In genomic region chr13:32804673-32805260, GRCh38 we compare ENCODE assay signal across 18 cellular contexts.
A peak's percentile ranks its signal among the peaks of the same experiment; 100 is the strongest.
DNase-seq lines count a peak whose midpoint lies in the region; ATAC-seq and TF ChIP-seq lines count a peak whose summit lies in the region.
"Had no signal": no experiment of that assay in that cellular context is flagged by ENCODE, and none has a peak within 500 bp of the region (broad histone marks: within the 10 kb centered on the region; RNA-seq: fewer than 3 reads in every experiment).

No MANE protein-coding gene starts in this region.

- DNase-seq in Daoy (ENCODE audit: low read depth), result peak; percentile 31
- peak; percentile 35 for DNase-seq in LHCN-M2 (ENCODE audit: low read depth)
- DNase-seq in adipocyte (ENCODE audit: low read depth), result peak; percentile 45
- peak; percentile 18 to 61 for DNase-seq in foreskin fibroblast
- no peak for DNase-seq in AG08395 (ENCODE audit: low spot score)
- DNase-seq in DMS 273 treated with DMSO at 0.1 percent for 48 hours (lab: John Stamatoyannopoulos, UW), result no peak
- DNase-seq in NCI-H1048 (lab: John Stamatoyannopoulos, UW), result no peak
- DNase-seq: activated naive CD4-positive, alpha-beta T cell; AML-193; GOT3; heart left ventricle; NCI-H510A; Peyer's patch; psoas muscle; stimulated activated CD4-positive, alpha-beta T cell treated with anti-CD3 and anti-CD28 coated beads, Interleukin-12 subunit alpha, Interleukin-12 subunit beta, amount 100 ng/mL, for 4 hours; T-helper 1 cell; upper lobe of right lung had no signal

- H3K9me3 ChIP-seq in adipocyte (ENCODE audit: control insufficient read depth, low read length), result no peaks in the 10 kb centered on the region
- H3K9me3 ChIP-seq: Peyer's patch, psoas muscle, upper lobe of right lung had no signal

- no peak overlapping the region for H3K4me3 ChIP-seq in adipocyte (ENCODE audit: low read length)
- H3K4me3 ChIP-seq in foreskin fibroblast (ENCODE audit: low read depth in 1 of 2, low read length in 2 of 2), result no peak overlapping the region
- H3K4me3 ChIP-seq: heart left ventricle, Peyer's patch, psoas muscle, upper lobe of right lung had no signal

- H3K27me3 ChIP-seq in adipocyte (replicated peaks; ENCODE audit: control insufficient read depth, insufficient read depth, low read length), result no peaks in the 10 kb centered on the region
- H3K27me3 ChIP-seq: heart left ventricle, Peyer's patch, upper lobe of right lung had no signal

- no peak overlapping the region for H3K9ac ChIP-seq in adipocyte (ENCODE audit: low read length)

- no peaks in the 10 kb centered on the region for H3K36me3 ChIP-seq in adipocyte (ENCODE audit: control insufficient read depth, insufficient read depth, low read length, severe bottlenecking)
- H3K36me3 ChIP-seq: heart left ventricle, Peyer's patch, upper lobe of right lung had no signal

- ATAC-seq in GM21717 (IDR thresholded peaks at IDR 0.05; ENCODE audit: unreplicated experiment), result no peak
- ATAC-seq: heart left ventricle, psoas muscle, upper lobe of right lung had no signal

- no peaks in the 10 kb centered on the region for H3K4me1 ChIP-seq in adipocyte (ENCODE audit: control insufficient read depth, insufficient read depth, low read length)
- H3K4me1 ChIP-seq: heart left ventricle, Peyer's patch, psoas muscle, upper lobe of right lung had no signal

- TF ChIP-seq CTCF in foreskin fibroblast (IDR thresholded peaks at IDR 0.05; ENCODE audit: low read depth, low read length), result no peak

Comparison
In these comparisons a context has a peak if more than half of its experiments do, and no peak if none do; other contexts are left out.
1. DNase-seq: peak in Daoy (single experiment), LHCN-M2 (single experiment), adipocyte (single experiment) and foreskin fibroblast (2 of 2); none in AG08395 (single experiment), DMS 273 treated with DMSO at 0.1 percent for 48 hours (single experiment) and NCI-H1048 (single experiment).